ENCODE assay signal across 12 cellular contexts in genomic region chr16:75044800-75045361, GRCh38. TPM values are rescaled to one million over a fixed set of nuclear protein-coding genes. Genes with fewer than 3 reads are reported as not detected.
DNase-seq lines count a peak whose midpoint lies in the region; ATAC-seq, FAIRE-seq and TF ChIP-seq lines count a peak whose summit lies in the region.
"Had no signal": no experiment of that assay in that cellular context is flagged by ENCODE, and none has a peak within 500 bp of the region (broad histone marks: within the 10 kb centered on the region; RNA-seq: fewer than 3 reads in every experiment).

No MANE protein-coding gene starts in this region.

- H3K27ac ChIP-seq in K562 (ENCODE audit: extremely low read depth, low read depth, low read length) (peak overlapping the region; percentile 95), kidney (ENCODE audit: low read depth in 2 of 2, low read length in 2 of 2) (peak overlapping the region; percentile 58 to 72), tibial nerve (peak overlapping the region in 3 of 4 donors; percentile 10 to 76 (median 50)), foreskin keratinocyte (no peak overlapping the region)
- H3K27ac ChIP-seq: SJCRH30 had no signal

- no peaks in the 10 kb centered on the region for H4K20me1 ChIP-seq in K562 (replicated peaks; ENCODE audit: control insufficient read depth, insufficient read depth, low read length)

- no peaks in the 10 kb centered on the region for H3K27me3 ChIP-seq in K562 (ENCODE audit: control insufficient read depth in 2 of 2, insufficient read depth in 2 of 2, low read length in 2 of 2)
- no peaks in the 10 kb centered on the region for H3K27me3 ChIP-seq in tibial nerve
- H3K27me3 ChIP-seq in foreskin keratinocyte, result no peaks in the 10 kb centered on the region
- H3K27me3 ChIP-seq: SJCRH30 had no signal

- DNase-seq in DMS79 treated with DMSO at 0.1 percent for 48 hours (lab: John Stamatoyannopoulos, UW) (peak; percentile 30), DMS79 (lab: John Stamatoyannopoulos, UW) (no peak), K562 (ENCODE audit: extremely low read depth in 1 of 4, low spot score in 3 of 4) (no peak), kidney (no peak), tibial nerve (ENCODE audit: low spot score in 2 of 2) (peak; percentile 35 to 48), foreskin keratinocyte (no peak), NCI-H146 treated with DMSO at 0.1 percent for 48 hours (lab: John Stamatoyannopoulos, UW; ENCODE audit: unreplicated experiment) (no peak), NCI-H446 (lab: John Stamatoyannopoulos, UW) (no peak)
- DNase-seq: 8988T; mesendoderm; SJCRH30; stimulated activated CD4-positive, alpha-beta T cell treated with anti-CD3 and anti-CD28 coated beads, Interleukin-4, amount 100 ng/mL, for 1 hour had no signal

- 67% methylated on average over 3 of the region's 3 CpGs for WGBS in K562 (ENCODE audit: insufficient coverage, low coverage, missing lambda C conversion rate)
- 27 to 32% methylated on average over 3 of the region's 3 CpGs for WGBS in tibial nerve, 2 donors

- H3K79me2 ChIP-seq in K562 (ENCODE audit: control insufficient read depth, insufficient read depth, low read length), result peaks cover 87% of the 10 kb centered on the region

- TF ChIP-seq RAD21 in K562 (CRISPR knock-in tag; conservative IDR thresholded peaks at IDR 0.05 in 1 of 2, IDR thresholded peaks at IDR 0.05 in 1 of 2), result no peak

- H3K4me3 ChIP-seq in K562 (no peak overlapping the region), kidney (ENCODE audit: low read length in 2 of 2) (peak overlapping the region in 1 of 2 donors; percentile 16), tibial nerve (no peak overlapping the region)
- H3K4me3 ChIP-seq: SJCRH30 had no signal

- H3K36me3 ChIP-seq in K562 (ENCODE audit: control insufficient read depth, insufficient read depth, low read length), result no peaks in the 10 kb centered on the region
- H3K36me3 ChIP-seq in kidney (ENCODE audit: control insufficient read depth in 1 of 2, insufficient read depth in 2 of 2, low read length in 2 of 2), result no peaks in the 10 kb centered on the region
- H3K36me3 ChIP-seq in tibial nerve, result no peaks in the 10 kb centered on the region
- H3K36me3 ChIP-seq: SJCRH30 had no signal

- TF ChIP-seq CTCF in K562 (IDR thresholded peaks at IDR 0.05 in 2 of 3, conservative IDR thresholded peaks at IDR 0.05 in 1 of 3; ENCODE audit: insufficient read depth in 2 of 3, low read depth in 1 of 3, low read length in 3 of 3), result no peak
- TF ChIP-seq CTCF in kidney (IDR thresholded peaks at IDR 0.05; ENCODE audit: borderline replicate concordance, extremely low read depth, insufficient read depth), result no peak
- no peak for TF ChIP-seq CTCF in tibial nerve (IDR thresholded peaks at IDR 0.05)
- no peak for TF ChIP-seq CTCF in foreskin keratinocyte (conservative IDR thresholded peaks at IDR 0.05)

- H3K4me1 ChIP-seq in K562 (replicated peaks in 1 of 2; ENCODE audit: control insufficient read depth in 2 of 2, insufficient read depth in 2 of 2, low read length in 2 of 2) (peaks cover 29 to 58% of the 10 kb centered on the region in 2 experiments), kidney (ENCODE audit: control insufficient read depth in 1 of 2, insufficient read depth in 1 of 2, low read depth in 1 of 2, low read length in 2 of 2) (peaks cover 8 to 20% of the 10 kb centered on the region in 2 donors), tibial nerve (peaks cover 0 to 45% (median 8%) of the 10 kb centered on the region in 4 donors), foreskin keratinocyte (no peaks in the 10 kb centered on the region)

- POLR2A ChIA-PET in K562 (lab: Yijun Ruan, JAX), result interaction anchor here (0.6 to 1.7 kb wide), 3 partner anchors 8 to 607 kb away, joined by 3 to 7 read pairs (median 4); no protein-coding TSS in a partner anchor

- peak overlapping the region in 1 of 2 experiments; percentile 74; a peak in 2 of 4 replicates for H3K9ac ChIP-seq in K562 (ENCODE audit: insufficient read depth in 1 of 2, low read depth in 2 of 2, low read length in 2 of 2)
- no peak overlapping the region for H3K9ac ChIP-seq in kidney (ENCODE audit: low read length in 2 of 2)

- TF ChIP-seq POLR2A in K562 (conservative IDR thresholded peaks at IDR 0.05) (no peak), tibial nerve (IDR thresholded peaks at IDR 0.05) (no peak)

- BruUV-seq in K562 (replicated peaks; lab: Mats Ljungman, UMichigan), result no TSS peak

- no peaks in the 10 kb centered on the region for H3K9me1 ChIP-seq in K562 (ENCODE audit: control insufficient read depth, insufficient read depth, low read length)

- in situ Hi-C loops in K562 (cut with MboI), result no loop called here

- no peak for ATAC-seq in K562
- no peak for ATAC-seq in foreskin keratinocyte

- intact Hi-C loops in K562 (cut with micrococcal nuclease), result loop anchor here (5.0 kb wide), 1 partner anchor 67 kb away; no protein-coding TSS in a partner anchor
- intact Hi-C loops in kidney (cut with DNase I), result no loop called here

- CTCF ChIA-PET in K562 (lab: Yijun Ruan, JAX; ENCODE audit: low intra/inter-chr PET ratio), result no interaction called here

- H3K4me2 ChIP-seq in K562 (ENCODE audit: insufficient read depth, low read length), result peak overlapping the region; percentile 39

- FAIRE-seq in K562 (lab: Jason Lieb, UNC) (no peak), kidney (lab: Jason Lieb, UNC) (no peak)

- H3K9me3 ChIP-seq in K562 (replicated peaks; ENCODE audit: control insufficient read depth, insufficient read depth, low read depth, low read length) (0 out of 2 replicates have a peak, but pooled peaks cover 5% of the 10 kb centered on the region), kidney (ENCODE audit: control insufficient read depth in 1 of 2, low read length in 2 of 2) (no peaks in the 10 kb centered on the region), tibial nerve (no peaks in the 10 kb centered on the region)
- H3K9me3 ChIP-seq: SJCRH30 had no signal

- TF ChIP-seq EP300 in K562 (IDR thresholded peaks at IDR 0.05; ENCODE audit: low read length) (no peak), tibial nerve (IDR thresholded peaks at IDR 0.05) (peak; percentile 38 to 61)

- no peak overlapping the region for H2AFZ ChIP-seq in K562 (ENCODE audit: low read depth, low read length)

TF ChIP-seq in K562, 482 proteins besides CTCF, POLR2A, EP300 and RAD21 (continues in another document):
- no peak for TF ChIP-seq CCNT2 (IDR thresholded peaks at IDR 0.05; ENCODE audit: borderline replicate concordance, extremely low read depth, insufficient read length, low read depth, low read length)
- no peak for TF ChIP-seq SAP30 (IDR thresholded peaks at IDR 0.05; ENCODE audit: borderline replicate concordance, insufficient read depth, low read depth, low read length, poor library complexity, severe bottlenecking)
- TF ChIP-seq CEBPG (CRISPR knock-in tag; IDR thresholded peaks at IDR 0.05), result peak; percentile 32; the same call in 1 of the 2 replicates
- TF ChIP-seq CEBPG (tag; conservative IDR thresholded peaks at IDR 0.05 in 1 of 2, IDR thresholded peaks at IDR 0.05 in 1 of 2), result peak; percentile 68 to 74; a peak in 3 of 4 replicates

RNA-seq across cellular contexts. Expression of gene ZNRF1, which starts 46.1 kb away (rescaled TPM):
- 26.9 and 43.7 TPM in 2 replicates for total RNA-seq in K562 (2011; cell fraction: chromatin; rRNA removed; ENCODE audit: low replicate concordance)
- total RNA-seq in K562 (2011; cell fraction: nucleolus; rRNA removed), result 26.5 and 31.6 TPM in 2 replicates
- total RNA-seq in K562 (2011; cell fraction: nucleoplasm; rRNA removed), result 33.2 and 34.4 TPM in 2 replicates
- total RNA-seq in K562 (2014; rRNA removed) (30.4 and 32.4 TPM in 2 replicates), K562 (2014; rRNA removed; fragmentation: Illumina TruSeq; extraction: Trizol) (10.6 and 15.5 TPM in 2 replicates), K562 (2015; rRNA removed; fragmentation: Illumina TruSeq; extraction: Trizol) (17.2 and 18.8 TPM in 2 replicates), K562 (2021) (35.3 and 37.7 TPM in 2 replicates), kidney (23.1 TPM), tibial nerve (10 to 100 TPM; 10.3 to 31.4 (median 14.7) TPM), foreskin keratinocyte (17.4 and 18.5 TPM in 2 replicates)
- polyA plus RNA-seq in K562 (2011; rRNA removed) (19.1 and 25.1 TPM in 2 replicates), K562 (2014; fragmentation: Illumina TruSeq; extraction: Trizol) (20.1 and 21.0 TPM in 2 replicates), K562 (2014; fragmentation: Nextera tagmentation; extraction: Ambion mirVana) (10 to 100 TPM in 1 of 2 experiments, 1 to 10 TPM in 1; 9.5 to 20.0 TPM), K562 (2014; rRNA removed) (21.8 and 23.9 TPM in 2 replicates), kidney (ENCODE audit: insufficient read depth, low read depth, low replicate concordance) (10.8 TPM), foreskin keratinocyte (22.2 and 22.8 TPM in 2 replicates)
- 16.8 and 30.1 TPM in 2 replicates for polyA plus RNA-seq in K562 (2011; cell fraction: cytosol; rRNA removed)
- polyA plus RNA-seq in K562 (2011; cell fraction: nucleus; rRNA removed), result 43.0 and 43.6 TPM in 2 replicates
- 24.0 and 31.0 TPM in 2 replicates for polyA plus RNA-seq in K562 (2012)
- polyA minus RNA-seq in K562 (2011; rRNA and poly(A)+ RNA removed), result 17.3 and 24.2 TPM in 2 replicates
- 20.2 and 22.4 TPM in 2 replicates for polyA minus RNA-seq in K562 (2011; cell fraction: cytosol; rRNA and poly(A)+ RNA removed)
- polyA minus RNA-seq in K562 (2011; cell fraction: nucleus; rRNA and poly(A)+ RNA removed), result 21.8 and 24.4 TPM in 2 replicates

RNA-seq across cellular contexts. Expression of gene WDR59, which starts 60.0 kb away (rescaled TPM):
- 271 and 313 TPM in 2 replicates for total RNA-seq in K562 (2011; cell fraction: chromatin; rRNA removed; ENCODE audit: low replicate concordance)
- total RNA-seq in K562 (2011; cell fraction: nucleolus; rRNA removed), result 146 and 158 TPM in 2 replicates
- 157 and 158 TPM in 2 replicates for total RNA-seq in K562 (2011; cell fraction: nucleoplasm; rRNA removed)
- total RNA-seq in K562 (2014; rRNA removed) (19.6 and 35.1 TPM in 2 replicates), K562 (2014; rRNA removed; fragmentation: Illumina TruSeq; extraction: Trizol) (32.2 and 34.7 TPM in 2 replicates), K562 (2015; rRNA removed; fragmentation: Illumina TruSeq; extraction: Trizol) (20.0 and 28.0 TPM in 2 replicates), K562 (2021) (81.3 and 94.3 TPM in 2 replicates), kidney (60.0 TPM), tibial nerve (10 to 100 TPM; 29.2 to 61.4 (median 45.6) TPM), foreskin keratinocyte (22.7 and 23.8 TPM in 2 replicates)
- polyA plus RNA-seq in K562 (2011; rRNA removed) (119 and 126 TPM in 2 replicates), K562 (2014; fragmentation: Illumina TruSeq; extraction: Trizol) (47.6 and 59.0 TPM in 2 replicates), K562 (2014; fragmentation: Nextera tagmentation; extraction: Ambion mirVana) (10 to 100 TPM; 12.7 to 16.2 TPM), K562 (2014; rRNA removed) (52.2 and 57.4 TPM in 2 replicates), kidney (ENCODE audit: insufficient read depth, low read depth, low replicate concordance) (32.6 TPM), foreskin keratinocyte (17.6 and 19.7 TPM in 2 replicates)
- polyA plus RNA-seq in K562 (2011; cell fraction: cytosol; rRNA removed), result 89.5 and 105 TPM in 2 replicates
- 307 and 327 TPM in 2 replicates for polyA plus RNA-seq in K562 (2011; cell fraction: nucleus; rRNA removed)
- polyA plus RNA-seq in K562 (2012), result 42.5 and 56.4 TPM in 2 replicates
- polyA minus RNA-seq in K562 (2011; rRNA and poly(A)+ RNA removed), result 114 and 147 TPM in 2 replicates
- 38.2 and 42.9 TPM in 2 replicates for polyA minus RNA-seq in K562 (2011; cell fraction: cytosol; rRNA and poly(A)+ RNA removed)
- polyA minus RNA-seq in K562 (2011; cell fraction: nucleus; rRNA and poly(A)+ RNA removed), result 63.0 and 94.5 TPM in 2 replicates

Comparison
In these comparisons a context has a peak if more than half of its experiments do, and no peak if none do; other contexts are left out.
1. DNase-seq: peak in DMS79 treated with DMSO at 0.1 percent for 48 hours (single experiment) and tibial nerve (2 of 2); none in DMS79 (single experiment), K562 (0 of 4), kidney (single experiment), foreskin keratinocyte (0 of 2), NCI-H146 treated with DMSO at 0.1 percent for 48 hours (single experiment) and NCI-H446 (0 of 2).